9 cellular contexts compared by ENCODE assay signal in genomic region chr20:59939052-59939878, GRCh38. TPM values are rescaled to one million over a fixed set of nuclear protein-coding genes. Genes with fewer than 3 reads are reported as not detected.
DNase-seq lines count a peak whose midpoint lies in the region; ATAC-seq, FAIRE-seq and TF ChIP-seq lines count a peak whose summit lies in the region.
"Had no signal": no experiment of that assay in that cellular context is flagged by ENCODE, and none has a peak within 500 bp of the region (broad histone marks: within the 10 kb centered on the region; RNA-seq: fewer than 3 reads in every experiment).

No MANE protein-coding gene starts in this region.

- no peak for TF ChIP-seq RAD21 in H1 (IDR thresholded peaks at IDR 0.05 in 1 of 2, conservative IDR thresholded peaks at IDR 0.05 in 1 of 2; ENCODE audit: low read depth in 2 of 2, low read length in 2 of 2)

- H3K27me3 Mint-ChIP-seq in naive B cell: no peaks in the 10 kb centered on the region

- peak overlapping the region; percentile 36; the same call in 1 of the 2 replicates for H2BK15ac ChIP-seq in H1 (ENCODE audit: low read length)

- peaks cover 14% of the 10 kb centered on the region for H3K23me2 ChIP-seq in H1 (ENCODE audit: low read depth, low read length)

- no peak overlapping the region for H2BK20ac ChIP-seq in H1 (ENCODE audit: low read length)

- peaks cover 9 to 20% (median 18%) of the 10 kb centered on the region in 4 experiments for H3K27me3 ChIP-seq in H1 (replicated peaks in 1 of 4; ENCODE audit: control insufficient read depth in 3 of 4, extremely low read depth in 1 of 4, insufficient read depth in 3 of 4, low read length in 3 of 4)

- H3K4me1 Mint-ChIP-seq in naive B cell: peaks cover 15 to 34% (median 29%) of the 10 kb centered on the region in 3 donors

- peak overlapping the region; percentile 90 for H3K4ac ChIP-seq in H1 (replicated peaks; ENCODE audit: insufficient read length, low read depth, low read length)

- no peak overlapping the region for H2AK5ac ChIP-seq in H1 (ENCODE audit: low read depth, low read length)

- no peaks in the 10 kb centered on the region for H3K9me3 Mint-ChIP-seq in naive B cell

- peak overlapping the region in 2 of 6 donors; percentile 71 to 91 for H3K27ac Mint-ChIP-seq in naive B cell

- H3K4me1 ChIP-seq in OCI-LY7 (ENCODE audit: insufficient read depth, low read length, poor library complexity, severe bottlenecking) (peaks cover 25% of the 10 kb centered on the region), H1 (replicated peaks in 1 of 4; ENCODE audit: control insufficient read depth in 3 of 4, insufficient read depth in 4 of 4, low read length in 3 of 4) (peaks cover 0 to 4% (median 2%) of the 10 kb centered on the region in 4 experiments; a peak in 4 of 7 replicates)

- H3K36me3 ChIP-seq in OCI-LY7 (ENCODE audit: insufficient read depth, low read length): peaks cover 21% of the 10 kb centered on the region; the same call in 1 of the 2 replicates
- H3K36me3 ChIP-seq in H1 (ENCODE audit: control insufficient read depth in 2 of 4, insufficient read depth in 4 of 4, low read length in 3 of 4): peaks cover 0 to 12% (median 6%) of the 10 kb centered on the region in 4 experiments; a peak in 4 of 8 replicates

- H3K9ac ChIP-seq in H1 (replicated peaks in 1 of 4; ENCODE audit: extremely low read depth in 1 of 4, low read depth in 3 of 4, low read length in 3 of 4): no peak overlapping the region

- H3K18ac ChIP-seq in H1 (ENCODE audit: extremely low read depth, low read length): no peak overlapping the region

- H3K4me2 ChIP-seq in OCI-LY7 (ENCODE audit: low read length): peak overlapping the region; percentile 99
- peak overlapping the region; percentile 83 to 93 for H3K4me2 ChIP-seq in H1 (ENCODE audit: insufficient read depth in 1 of 2, low read depth in 2 of 2, low read length in 2 of 2)

- CTCF ChIA-PET in OCI-LY7 (lab: Charles Lee; ENCODE audit: unreplicated experiment) (no interaction called here), H1 (lab: Charles Lee; ENCODE audit: partially characterized antibody) (interaction anchor here (0.6 to 1.4 kb wide), 4 partner anchors 10 to 118 kb away, joined by 3 to 6 read pairs (median 4); no protein-coding TSS in a partner anchor)

- 94% methylated on average over 22 of the region's 104 CpGs; no CpG with 5 or more reads in 1 of the 2 experiments for WGBS in H1 (ENCODE audit: extremely low coverage in 1 of 2, insufficient coverage in 1 of 2, insufficient read length in 1 of 2, insufficient replicate concordance in 2 of 2, low coverage in 1 of 2, low lambda C conversion rate in 2 of 2, missing lambda C conversion rate in 1 of 2), 2 experiments

- peaks cover 13% of the 10 kb centered on the region for H3K79me2 ChIP-seq in OCI-LY7 (ENCODE audit: insufficient read depth, low read depth, low read length)
- peaks cover 0 to 5% of the 10 kb centered on the region in 2 experiments; a peak in 1 of 4 replicates for H3K79me2 ChIP-seq in H1 (ENCODE audit: control insufficient read depth in 1 of 2, insufficient read depth in 2 of 2, low read length in 2 of 2)

- H4K20me1 ChIP-seq in OCI-LY7 (ENCODE audit: insufficient read depth, low read length) (no peaks in the 10 kb centered on the region; the same call in 1 of the 2 replicates), H1 (replicated peaks in 1 of 2; ENCODE audit: control insufficient read depth in 1 of 2, insufficient read depth in 2 of 2, low read length in 2 of 2) (peaks cover 0 to 7% of the 10 kb centered on the region in 2 experiments)

- H3K4me3 ChIP-seq in OCI-LY7 (ENCODE audit: low read depth, low read length, poor library complexity, severe bottlenecking): peak overlapping the region; percentile 92
- H3K4me3 ChIP-seq in H1 (ENCODE audit: extremely low read depth in 1 of 4, insufficient read depth in 2 of 4, low read depth in 3 of 4, low read length in 4 of 4): peak overlapping the region; percentile 61 to 88 (median 75); a peak in 7 of 8 replicates

- H4K5ac ChIP-seq in H1 (ENCODE audit: insufficient read length, low read depth, low read length): no peak overlapping the region

- no peak overlapping the region for H3K56ac ChIP-seq in H1 (replicated peaks; ENCODE audit: insufficient read length, low read depth, low read length)

- H3K9me3 ChIP-seq in OCI-LY7 (ENCODE audit: low read length) (no peaks in the 10 kb centered on the region), H1 (ENCODE audit: insufficient read depth in 2 of 2, low read depth in 1 of 2, low read length in 1 of 2) (peaks cover 5 to 9% of the 10 kb centered on the region in 2 experiments; a peak in 3 of 4 replicates)

- DNase-seq in DMS53 (lab: John Stamatoyannopoulos, UW): peak; percentile 78
- DNase-seq in DMS53 treated with DMSO at 0.1 percent for 48 hours (lab: John Stamatoyannopoulos, UW; ENCODE audit: unreplicated experiment): no peak
- DNase-seq in OCI-LY7 (ENCODE audit: low spot score): no peak
- peak in 1 of 2 experiments; percentile 61 for DNase-seq in H1 (ENCODE audit: low read depth in 1 of 2, low spot score in 2 of 2)
- peak; percentile 7 for DNase-seq in naive B cell
- no peak for DNase-seq in KG1 (lab: John Stamatoyannopoulos, UW)
- no peak for DNase-seq in NCI-H345 treated with DMSO at 0.1 percent for 48 hours (lab: John Stamatoyannopoulos, UW; ENCODE audit: unreplicated experiment)
- DNase-seq in NCI-H2171 treated with DMSO at 0.1 percent for 48 hours (lab: John Stamatoyannopoulos, UW): no peak

- POLR2A ChIA-PET in OCI-LY7 (lab: Charles Lee) (interaction anchor here (0.6 to 1.7 kb wide), 5 partner anchors 10 to 296 kb away, joined by 3 to 9 read pairs (median 5); no protein-coding TSS in a partner anchor), H1 (lab: Charles Lee; ENCODE audit: partially characterized antibody) (interaction anchor here (0.9 to 2.3 kb wide), 4 partner anchors 10 to 49 kb away, joined by 3 to 8 read pairs (median 3); no protein-coding TSS in a partner anchor)

- H3K27ac ChIP-seq in OCI-LY7 (ENCODE audit: low read depth, low read length, poor library complexity, severe bottlenecking) (no peak overlapping the region), H1 (ENCODE audit: low read depth, low read length) (no peak overlapping the region)

- H4K8ac ChIP-seq in H1 (ENCODE audit: extremely low read depth, insufficient read depth, low read length): peak overlapping the region; percentile 93

- peak overlapping the region; percentile 97; the same call in 1 of the 2 replicates for H2AFZ ChIP-seq in OCI-LY7 (ENCODE audit: low read length)
- H2AFZ ChIP-seq in H1 (ENCODE audit: low read length): peak overlapping the region; percentile 78; the same call in 1 of the 2 replicates

- H3K23ac ChIP-seq in H1 (ENCODE audit: insufficient read length): no peak overlapping the region

- H3K79me1 ChIP-seq in H1 (ENCODE audit: low read depth, low read length): no peaks in the 10 kb centered on the region

- no peak for TF ChIP-seq EP300 in H1 (IDR thresholded peaks at IDR 0.05; ENCODE audit: borderline replicate concordance in 1 of 2, low read depth in 2 of 2, low read length in 2 of 2)

- peak overlapping the region; percentile 85 to 98 (median 93) for H3K4me3 Mint-ChIP-seq in naive B cell

- no peak for TF ChIP-seq POLR2A in H1 (IDR thresholded peaks at IDR 0.05; ENCODE audit: control extremely low read depth in 1 of 2, low read depth in 2 of 2, low read length in 2 of 2)

- no peak for FAIRE-seq in H1 (lab: Jason Lieb, UNC)
- FAIRE-seq: A204.1 had no signal

- no peak for ATAC-seq in naive B cell (ENCODE audit: low read depth in 2 of 2)

- no peak overlapping the region for H2BK120ac ChIP-seq in H1 (replicated peaks; ENCODE audit: low read depth, low read length)

- TF ChIP-seq CTCF in OCI-LY7 (conservative IDR thresholded peaks at IDR 0.05; ENCODE audit: low read length) (no peak), H1 (IDR thresholded peaks at IDR 0.05; ENCODE audit: control extremely low read depth in 1 of 3, insufficient read depth in 1 of 3, low read depth in 1 of 3, low read length in 3 of 3) (no peak)

- no peak overlapping the region for H4K91ac ChIP-seq in H1 (replicated peaks; ENCODE audit: insufficient read length, low read length)

- no TSS peak for BruUV-seq in OCI-LY7 (replicated peaks; lab: Mats Ljungman, UMichigan)

- H2BK5ac ChIP-seq in H1 (ENCODE audit: low read depth, low read length): no peak overlapping the region

- no peak overlapping the region for H3K14ac ChIP-seq in H1 (ENCODE audit: insufficient read length)

- H2BK12ac ChIP-seq in H1 (ENCODE audit: low read depth, low read length): no peak overlapping the region

- H3K9me2 ChIP-seq in OCI-LY7 (ENCODE audit: insufficient read depth, low read length): no peaks in the 10 kb centered on the region

- intact Hi-C loops in OCI-LY7 (cut with micrococcal nuclease; ENCODE audit: unreplicated experiment): no loop called here

- H3K36me3 Mint-ChIP-seq in naive B cell: peaks cover 2 to 4% of the 10 kb centered on the region in 2 donors

RNA-seq across cellular contexts. Expression of gene PPP1R3D, which starts 0.8 kb away (rescaled TPM):
- 3.2 and 4.5 TPM in 2 replicates for total RNA-seq in OCI-LY7 (2014; rRNA removed; shearing (Covaris generic))
- total RNA-seq in OCI-LY7 (2022): 4.9 and 5.1 TPM in 2 replicates
- 3.5 and 3.9 TPM in 2 replicates for total RNA-seq in H1 (2021; fragmentation: NEBNext Ultra II Directional; extraction: Animal tissue kit (Norgen Biotek cat#: 25700))
- polyA plus RNA-seq in H1 (2011; rRNA removed): 1.3 and 1.4 TPM in 2 replicates
- 1.1 TPM for polyA plus RNA-seq in H1 (2011; cell fraction: cytosol; rRNA removed)
- polyA plus RNA-seq in H1 (2011; cell fraction: nucleus; rRNA removed): 1.1 TPM
- polyA plus RNA-seq in H1 (2012, experiment 1 of 2): 1.2 to 1.8 TPM (median 1.3 TPM) in 4 replicates
- polyA plus RNA-seq in H1 (2012, experiment 2 of 2): 1.1 TPM
- 1.8 TPM for polyA plus RNA-seq in H1 (2013, experiment 1 of 2)
- 1.7 TPM for polyA plus RNA-seq in H1 (2013, experiment 2 of 2)
- 1.5 and 1.6 TPM in 2 replicates for polyA minus RNA-seq in H1 (2011; rRNA and poly(A)+ RNA removed)
- polyA minus RNA-seq in H1 (2011; cell fraction: cytosol; rRNA and poly(A)+ RNA removed): 2.1 TPM
- polyA minus RNA-seq in H1 (2011; cell fraction: nucleus; rRNA and poly(A)+ RNA removed): 3.4 TPM
- 1 to 10 TPM in 4 of 6 donors, under 1 TPM in 1, not detected in 1; 0.84 to 2.4 (median 2.3) TPM for polyA plus RNA-seq in naive B cell (ENCODE audit: low read depth in 6 of 6)

RNA-seq across cellular contexts. Expression of gene FAM217B, which starts 0.9 kb away (rescaled TPM):
- total RNA-seq in OCI-LY7 (2014; rRNA removed; shearing (Covaris generic)): 16.1 and 18.0 TPM in 2 replicates
- total RNA-seq in OCI-LY7 (2022): 26.2 and 28.3 TPM in 2 replicates
- 24.7 and 28.5 TPM in 2 replicates for total RNA-seq in H1 (2021; fragmentation: NEBNext Ultra II Directional; extraction: Animal tissue kit (Norgen Biotek cat#: 25700))
- 2.8 and 5.4 TPM in 2 replicates for polyA plus RNA-seq in H1 (2011; rRNA removed)
- 5.9 TPM for polyA plus RNA-seq in H1 (2011; cell fraction: cytosol; rRNA removed)
- 3.6 TPM for polyA plus RNA-seq in H1 (2011; cell fraction: nucleus; rRNA removed)
- 6.4 to 9.2 TPM (median 7.3 TPM) in 4 replicates for polyA plus RNA-seq in H1 (2012, experiment 1 of 2)
- 0.73 TPM for polyA plus RNA-seq in H1 (2012, experiment 2 of 2)
- polyA plus RNA-seq in H1 (2013, experiment 1 of 2): 19.2 TPM
- 18.7 TPM for polyA plus RNA-seq in H1 (2013, experiment 2 of 2)
- 7.6 and 9.2 TPM in 2 replicates for polyA minus RNA-seq in H1 (2011; rRNA and poly(A)+ RNA removed)
- 6.1 TPM for polyA minus RNA-seq in H1 (2011; cell fraction: cytosol; rRNA and poly(A)+ RNA removed)
- polyA minus RNA-seq in H1 (2011; cell fraction: nucleus; rRNA and poly(A)+ RNA removed): 15.3 TPM
- polyA plus RNA-seq in naive B cell (ENCODE audit: low read depth in 6 of 6): 10 to 100 TPM; 12.0 to 25.1 (median 17.5) TPM

RNA-seq across cellular contexts. Expression of gene SYCP2, which starts 5.8 kb away (rescaled TPM):
- total RNA-seq in OCI-LY7 (2014; rRNA removed; shearing (Covaris generic)): 0.36 and 0.38 TPM in 2 replicates
- total RNA-seq in OCI-LY7 (2022): 0.19 and 0.22 TPM in 2 replicates
- total RNA-seq in H1 (2021; fragmentation: NEBNext Ultra II Directional; extraction: Animal tissue kit (Norgen Biotek cat#: 25700)): 0.50 and 0.69 TPM in 2 replicates
- polyA plus RNA-seq in H1 (2011; rRNA removed): 0.02 TPM in 2 replicates
- 0.14 TPM for polyA plus RNA-seq in H1 (2011; cell fraction: cytosol; rRNA removed)
- polyA plus RNA-seq in H1 (2011; cell fraction: nucleus; rRNA removed): 0.16 TPM
- 0.13 TPM in 1 of 4 replicates, not detected in the others for polyA plus RNA-seq in H1 (2012, experiment 1 of 2)
- not detected for polyA plus RNA-seq in H1 (2012, experiment 2 of 2)
- polyA plus RNA-seq in H1 (2013, experiment 1 of 2): 0.36 TPM
- polyA plus RNA-seq in H1 (2013, experiment 2 of 2): 0.33 TPM
- not detected in 2 replicates for polyA minus RNA-seq in H1 (2011; rRNA and poly(A)+ RNA removed)
- polyA minus RNA-seq in H1 (2011; cell fraction: cytosol; rRNA and poly(A)+ RNA removed): not detected
- polyA minus RNA-seq in H1 (2011; cell fraction: nucleus; rRNA and poly(A)+ RNA removed): 0.10 TPM
- polyA plus RNA-seq in naive B cell (ENCODE audit: low read depth in 6 of 6): 1 to 10 TPM in 1 of 6 donors, under 1 TPM in 4, not detected in 1; 0.10 to 1.1 (median 0.35) TPM

RNA-seq across cellular contexts. Expression of gene CDH26, which starts 19.0 kb away (rescaled TPM):
- 0.19 TPM in 1 of 2 replicates, not detected in the other for total RNA-seq in OCI-LY7 (2014; rRNA removed; shearing (Covaris generic))
- 0.26 and 0.36 TPM in 2 replicates for total RNA-seq in OCI-LY7 (2022)
- 1.7 and 2.3 TPM in 2 replicates for total RNA-seq in H1 (2021; fragmentation: NEBNext Ultra II Directional; extraction: Animal tissue kit (Norgen Biotek cat#: 25700))
- 0.78 and 1.5 TPM in 2 replicates for polyA plus RNA-seq in H1 (2011; rRNA removed)
- 2.0 TPM for polyA plus RNA-seq in H1 (2011; cell fraction: cytosol; rRNA removed)
- 2.0 TPM for polyA plus RNA-seq in H1 (2011; cell fraction: nucleus; rRNA removed)
- 1.1 to 1.9 TPM (median 1.5 TPM) in 4 replicates for polyA plus RNA-seq in H1 (2012, experiment 1 of 2)
- 0.39 TPM for polyA plus RNA-seq in H1 (2012, experiment 2 of 2)
- polyA plus RNA-seq in H1 (2013, experiment 1 of 2): 1.3 TPM
- polyA plus RNA-seq in H1 (2013, experiment 2 of 2): 1.3 TPM
- 2.7 and 3.2 TPM in 2 replicates for polyA minus RNA-seq in H1 (2011; rRNA and poly(A)+ RNA removed)
- 1.5 TPM for polyA minus RNA-seq in H1 (2011; cell fraction: cytosol; rRNA and poly(A)+ RNA removed)
- 2.3 TPM for polyA minus RNA-seq in H1 (2011; cell fraction: nucleus; rRNA and poly(A)+ RNA removed)
- polyA plus RNA-seq in naive B cell (ENCODE audit: low read depth in 6 of 6): under 1 TPM in 1 of 6 donors, not detected in 5; 0.15 TPM

Comparison
In these comparisons a context has a peak if more than half of its experiments do, and no peak if none do; other contexts are left out.
1. DNase-seq: peak in DMS53 (single experiment) and naive B cell (single experiment); none in DMS53 treated with DMSO at 0.1 percent for 48 hours (single experiment), OCI-LY7 (single experiment), KG1 (single experiment), NCI-H345 treated with DMSO at 0.1 percent for 48 hours (single experiment) and NCI-H2171 treated with DMSO at 0.1 percent for 48 hours (single experiment).